ENCODE assay signal across 20 cellular contexts in genomic region chr17:14372905-14373559, GRCh38.
DNase-seq lines count a peak whose midpoint lies in the region; ATAC-seq and TF ChIP-seq lines count a peak whose summit lies in the region.
"Had no signal": no experiment of that assay in that cellular context is flagged by ENCODE, and none has a peak within 500 bp of the region (broad histone marks: within the 10 kb centered on the region; RNA-seq: fewer than 3 reads in every experiment).

No MANE protein-coding gene starts in this region.

- ATAC-seq in stimulated activated naive B cell treated with anti-CD40 and anti-IgM and Interleukin-4, amounts not matched to agents 10 μg/mL and 1 μg/mL and 100 μg/mL, for 72 hours (replicated peaks): no peak
- ATAC-seq: PC-3, sciatic nerve had no signal

- H3K36me3 Mint-ChIP-seq in neural crest cell (ENCODE audit: low read depth): no peaks in the 10 kb centered on the region
- no peaks in the 10 kb centered on the region for H3K36me3 Mint-ChIP-seq in stimulated activated naive B cell treated with anti-CD40 and anti-IgM and Interleukin-4, amounts not matched to agents 10 μg/mL and 1 μg/mL and 100 μg/mL, for 72 hours
- H3K36me3 Mint-ChIP-seq: activated CD4-positive, alpha-beta memory T cell treated with anti-CD3 and anti-CD28 coated beads for 36 hours; CD4-positive, CD25-positive, alpha-beta regulatory T cell; IgD-negative memory B cell had no signal

- H3K9me3 Mint-ChIP-seq in neural crest cell: no peaks in the 10 kb centered on the region
- H3K9me3 Mint-ChIP-seq in stimulated activated naive B cell treated with anti-CD40 and anti-IgM and Interleukin-4, amounts not matched to agents 10 μg/mL and 1 μg/mL and 100 μg/mL, for 72 hours: peaks cover 0 to 2% of the 10 kb centered on the region in 2 donors
- H3K9me3 Mint-ChIP-seq: activated CD4-positive, alpha-beta memory T cell treated with anti-CD3 and anti-CD28 coated beads for 36 hours; IgD-negative memory B cell had no signal

- peak overlapping the region in 7 of 11 experiments; percentile 0 to 60 (median 14); a peak in 8 of 22 replicates for H3K4me2 ChIP-seq in BLaER1 treated with 17β-estradiol and CSF1 and Interleukin-3, amounts not matched to agents 10 nM and 100 nM

- WGBS in testis, 2 donors: 63 to 67% methylated on average over 7 to 9 of the region's 9 CpGs

- H3K27ac Mint-ChIP-seq in neural crest cell (ENCODE audit: unreplicated experiment): no peak overlapping the region
- H3K27ac Mint-ChIP-seq in stimulated activated naive B cell treated with anti-CD40 and anti-IgM and Interleukin-4, amounts not matched to agents 10 μg/mL and 1 μg/mL and 100 μg/mL, for 72 hours: no peak overlapping the region
- H3K27ac Mint-ChIP-seq: activated CD4-positive, alpha-beta memory T cell treated with anti-CD3 and anti-CD28 coated beads for 36 hours; CD4-positive, CD25-positive, alpha-beta regulatory T cell had no signal

- H3K27ac ChIP-seq in BLaER1 treated with 17β-estradiol and CSF1 and Interleukin-3, amounts not matched to agents 10 nM and 100 nM: no peak overlapping the region
- H3K27ac ChIP-seq in SJCRH30 (peak overlapping the region; percentile 45), testis (no peak overlapping the region)

- H3K4me1 ChIP-seq in BLaER1 treated with 17β-estradiol and CSF1 and Interleukin-3, amounts not matched to agents 10 nM and 100 nM: peaks cover 0 to 19% (median 9%) of the 10 kb centered on the region in 10 experiments; a peak in 11 of 20 replicates
- H3K4me1 ChIP-seq in SJCRH30 (peaks cover 24% of the 10 kb centered on the region), testis (no peaks in the 10 kb centered on the region)

- TF ChIP-seq POLR2A in testis (IDR thresholded peaks at IDR 0.05): no peak

- H4K20me1 ChIP-seq in BLaER1 treated with 17β-estradiol and CSF1 and Interleukin-3, amounts not matched to agents 10 nM and 100 nM: no peaks in the 10 kb centered on the region

- peaks cover 3% of the 10 kb centered on the region for H3K27me3 Mint-ChIP-seq in neural crest cell (ENCODE audit: low read depth)
- peaks cover 12 to 15% of the 10 kb centered on the region in 2 donors for H3K27me3 Mint-ChIP-seq in stimulated activated naive B cell treated with anti-CD40 and anti-IgM and Interleukin-4, amounts not matched to agents 10 μg/mL and 1 μg/mL and 100 μg/mL, for 72 hours
- H3K27me3 Mint-ChIP-seq: activated CD4-positive, alpha-beta memory T cell treated with anti-CD3 and anti-CD28 coated beads for 36 hours had no signal

- H3K4me3 Mint-ChIP-seq in neural crest cell: no peak overlapping the region
- no peak overlapping the region for H3K4me3 Mint-ChIP-seq in stimulated activated naive B cell treated with anti-CD40 and anti-IgM and Interleukin-4, amounts not matched to agents 10 μg/mL and 1 μg/mL and 100 μg/mL, for 72 hours
- H3K4me3 Mint-ChIP-seq: activated CD4-positive, alpha-beta memory T cell treated with anti-CD3 and anti-CD28 coated beads for 36 hours; CD4-positive, CD25-positive, alpha-beta regulatory T cell had no signal

- DNase-seq in SJCRH30 (peak; percentile 36 to 39), iPS-NIHi7 (ENCODE audit: extremely low spot score) (peak; percentile 29), neural crest cell (ENCODE audit: low read depth, low spot score) (peak; percentile 5), testis (no peak), RKO (ENCODE audit: low spot score) (no peak), pons (ENCODE audit: low spot score) (no peak)
- no peak for DNase-seq in stimulated activated naive B cell treated with anti-CD40 and anti-IgM and Interleukin-4, amounts not matched to agents 10 μg/mL and 1 μg/mL and 100 μg/mL, for 72 hours
- DNase-seq: activated CD4-positive, alpha-beta memory T cell treated with anti-CD3 and anti-CD28 coated beads for 36 hours; activated gamma-delta T cell treated with Interleukin-2 at 50 U/mL for 16 hours; amniotic stem cell; CD4-positive, CD25-positive, alpha-beta regulatory T cell; dermis blood vessel endothelial cell; DMS153; foreskin melanocyte; GDM1; PC-3; T-helper 2 cell had no signal

- intact Hi-C loops in testis (cut with DNase I; ENCODE audit: low total_unique reads): no loop called here

- TF ChIP-seq CTCF in neural crest cell (conservative IDR thresholded peaks at IDR 0.05): no peak
- TF ChIP-seq CTCF in testis (IDR thresholded peaks at IDR 0.05): no peak

- peaks cover 0 to 12% (median 0%) of the 10 kb centered on the region in 11 experiments; a peak in 3 of 22 replicates for H3K9me3 ChIP-seq in BLaER1 treated with 17β-estradiol and CSF1 and Interleukin-3, amounts not matched to agents 10 nM and 100 nM (replicated peaks in 1 of 11)
- peaks cover 5% of the 10 kb centered on the region for H3K9me3 ChIP-seq in SJCRH30 (replicated peaks)
- no peaks in the 10 kb centered on the region for H3K9me3 ChIP-seq in testis

- H3K27me3 ChIP-seq in BLaER1 treated with 17β-estradiol and CSF1 and Interleukin-3, amounts not matched to agents 10 nM and 100 nM: no peaks in the 10 kb centered on the region
- H3K27me3 ChIP-seq in SJCRH30 (no peaks in the 10 kb centered on the region), testis (no peaks in the 10 kb centered on the region)

- H3K4me1 Mint-ChIP-seq in neural crest cell: peaks cover 42% of the 10 kb centered on the region
- peaks cover 3 to 5% of the 10 kb centered on the region in 2 donors for H3K4me1 Mint-ChIP-seq in stimulated activated naive B cell treated with anti-CD40 and anti-IgM and Interleukin-4, amounts not matched to agents 10 μg/mL and 1 μg/mL and 100 μg/mL, for 72 hours

- H3K9ac ChIP-seq in BLaER1 treated with 17β-estradiol and CSF1 and Interleukin-3, amounts not matched to agents 10 nM and 100 nM: no peak overlapping the region

- no peak overlapping the region for H3K4me3 ChIP-seq in BLaER1 treated with 17β-estradiol and CSF1 and Interleukin-3, amounts not matched to agents 10 nM and 100 nM
- H3K4me3 ChIP-seq in SJCRH30 (peak overlapping the region; percentile 2; the same call in 1 of the 2 replicates), testis (no peak overlapping the region)

- no peaks in the 10 kb centered on the region for H3K36me3 ChIP-seq in BLaER1 treated with 17β-estradiol and CSF1 and Interleukin-3, amounts not matched to agents 10 nM and 100 nM
- no peaks in the 10 kb centered on the region for H3K36me3 ChIP-seq in SJCRH30
- no peaks in the 10 kb centered on the region for H3K36me3 ChIP-seq in testis (ENCODE audit: low read depth, missing control alignments)

Comparison
In these comparisons a context has a peak if more than half of its experiments do, and no peak if none do; other contexts are left out.
1. DNase-seq: peak in SJCRH30 (2 of 2), iPS-NIHi7 (single experiment) and neural crest cell (single experiment); none in stimulated activated naive B cell treated with anti-CD40 and anti-IgM and Interleukin-4, amounts not matched to agents 10 μg/mL and 1 μg/mL and 100 μg/mL, for 72 hours (single experiment), testis (single experiment), RKO (single experiment) and pons (single experiment).